ENCODE assay signal across 30 cellular contexts in the genomic region with DNA sequence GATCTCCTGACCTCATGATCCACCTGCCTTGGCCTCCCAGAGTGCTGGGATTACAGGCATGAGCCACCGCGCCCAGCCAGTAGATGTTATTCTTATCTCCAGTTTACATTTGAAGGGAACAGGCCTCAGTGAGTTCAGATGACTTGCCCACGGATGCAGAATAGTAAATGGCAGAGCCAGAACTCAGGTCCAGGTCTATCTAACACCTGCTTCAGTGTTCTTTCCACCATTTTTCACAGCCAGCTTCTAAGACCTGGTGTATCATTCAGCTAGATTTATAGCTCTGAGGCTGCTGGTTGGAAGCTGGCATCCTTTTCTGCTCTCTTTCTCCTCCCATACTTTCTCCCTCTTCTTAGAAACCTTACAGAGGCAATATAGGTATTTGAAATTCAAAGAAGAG. TPM values are rescaled to one million over a fixed set of nuclear protein-coding genes. Genes with fewer than 3 reads are reported as not detected.
"Had no signal": no experiment of that assay in that cellular context is flagged by ENCODE, and none has a peak within 500 bp of the region (broad histone marks: within the 10 kb centered on the region; RNA-seq: fewer than 3 reads in every experiment).

No MANE protein-coding gene starts in this region.

- ATAC-seq: activated T-helper 17 cell treated with anti-CD3 and anti-CD28 coated beads, Interleukin-2, amount 50 U/mL, for 72 hours; effector memory CD8-positive, alpha-beta T cell; foreskin keratinocyte; gastroesophageal sphincter had no signal

- H3K27me3 ChIP-seq: ascending aorta, breast epithelium, esophagus muscularis mucosa, foreskin keratinocyte, gastroesophageal sphincter had no signal

- DNase-seq: activated CD4-positive, alpha-beta memory T cell treated with anti-CD3 and anti-CD28 coated beads, Interleukin-2, amount 10 ng/mL, durations not matched to agents 7 days and 5 days; activated CD4-positive, alpha-beta T cell treated with anti-CD3 and anti-CD28 coated beads for 1 hour; activated CD4-positive, alpha-beta T cell treated with anti-CD3 and anti-CD28 coated beads for 4 hours; activated CD4-positive, alpha-beta T cell treated with anti-CD3 and anti-CD28 coated beads, Interleukin-2, amount 10 ng/mL, durations not matched to agents 7 days and 5 days; activated CD4-positive, alpha-beta T cell treated with anti-CD3 and anti-CD28 coated beads, Interleukin-2, amount 50 U/mL, for 4 hours; activated CD8-positive, alpha-beta memory T cell treated with anti-CD3 and anti-CD28 coated beads, Interleukin-2, amount 50 U/mL, for 48 hours; activated effector memory CD4-positive, alpha-beta T cell treated with Interleukin-2 at 50 U/mL for 16 hours; activated gamma-delta T cell treated with Interleukin-2 at 50 U/mL for 16 hours; activated naive CD4-positive, alpha-beta T cell treated with anti-CD3 and anti-CD28 coated beads, Interleukin-2, amount 50 U/mL, for 16 hours; activated naive CD4-positive, alpha-beta T cell treated with Interleukin-2 at 50 U/mL for 16 hours; activated T-cell treated with anti-CD3 and anti-CD28 coated beads for 4 hours; activated T-cell treated with anti-CD3 and anti-CD28 coated beads, Interleukin-2, amount 50 U/mL, for 24 hours; caudate nucleus; cortex of kidney; dermis blood vessel endothelial cell; effector CD4-positive, alpha-beta T cell; effector memory CD8-positive, alpha-beta T cell; erythroblast; foreskin keratinocyte; T-helper 2 cell had no signal

- H3K27ac Mint-ChIP-seq: activated CD4-positive, alpha-beta memory T cell treated with anti-CD3 and anti-CD28 coated beads, Interleukin-2, amount 10 ng/mL, durations not matched to agents 7 days and 5 days; activated CD4-positive, alpha-beta T cell treated with anti-CD3 and anti-CD28 coated beads, Interleukin-2, amount 10 ng/mL, durations not matched to agents 7 days and 5 days; activated naive CD8-positive, alpha-beta T cell; activated T-cell treated with anti-CD3 and anti-CD28 coated beads, Interleukin-2, amount 50 U/mL, for 24 hours; activated T-helper 17 cell treated with anti-CD3 and anti-CD28 coated beads, Interleukin-2, amount 50 U/mL, for 72 hours; effector memory CD8-positive, alpha-beta T cell had no signal

- FAIRE-seq: colon had no signal

- H3K9me3 Mint-ChIP-seq: activated CD4-positive, alpha-beta memory T cell treated with anti-CD3 and anti-CD28 coated beads, Interleukin-2, amount 10 ng/mL, durations not matched to agents 7 days and 5 days; activated CD4-positive, alpha-beta T cell treated with anti-CD3 and anti-CD28 coated beads, Interleukin-2, amount 10 ng/mL, durations not matched to agents 7 days and 5 days; activated T-cell treated with anti-CD3 and anti-CD28 coated beads, Interleukin-2, amount 50 U/mL, for 24 hours; activated T-helper 17 cell treated with anti-CD3 and anti-CD28 coated beads, Interleukin-2, amount 50 U/mL, for 72 hours; brain; effector memory CD8-positive, alpha-beta T cell had no signal

- H3K36me3 ChIP-seq: breast epithelium had no signal

- H3K4me3 Mint-ChIP-seq: activated CD4-positive, alpha-beta memory T cell treated with anti-CD3 and anti-CD28 coated beads, Interleukin-2, amount 10 ng/mL, durations not matched to agents 7 days and 5 days; activated CD4-positive, alpha-beta T cell treated with anti-CD3 and anti-CD28 coated beads, Interleukin-2, amount 10 ng/mL, durations not matched to agents 7 days and 5 days; activated naive CD8-positive, alpha-beta T cell; activated T-cell treated with anti-CD3 and anti-CD28 coated beads, Interleukin-2, amount 50 U/mL, for 24 hours; activated T-helper 17 cell treated with anti-CD3 and anti-CD28 coated beads, Interleukin-2, amount 50 U/mL, for 72 hours; brain; effector memory CD8-positive, alpha-beta T cell had no signal

- H3K9me3 ChIP-seq: ascending aorta, breast epithelium, esophagus muscularis mucosa, gastroesophageal sphincter had no signal

- H3K27ac ChIP-seq: ascending aorta, breast epithelium, esophagus muscularis mucosa, foreskin keratinocyte, gastroesophageal sphincter had no signal

- H3K4me1 Mint-ChIP-seq: activated CD4-positive, alpha-beta memory T cell treated with anti-CD3 and anti-CD28 coated beads, Interleukin-2, amount 10 ng/mL, durations not matched to agents 7 days and 5 days; activated CD4-positive, alpha-beta T cell treated with anti-CD3 and anti-CD28 coated beads, Interleukin-2, amount 10 ng/mL, durations not matched to agents 7 days and 5 days; activated T-helper 17 cell treated with anti-CD3 and anti-CD28 coated beads, Interleukin-2, amount 50 U/mL, for 72 hours; brain had no signal

- H3K4me3 ChIP-seq: ascending aorta, breast epithelium, esophagus muscularis mucosa, gastroesophageal sphincter had no signal

- H3K4me1 ChIP-seq: ascending aorta, breast epithelium, foreskin keratinocyte had no signal

- H3K27me3 Mint-ChIP-seq: activated CD4-positive, alpha-beta memory T cell treated with anti-CD3 and anti-CD28 coated beads, Interleukin-2, amount 10 ng/mL, durations not matched to agents 7 days and 5 days; activated CD4-positive, alpha-beta T cell treated with anti-CD3 and anti-CD28 coated beads, Interleukin-2, amount 10 ng/mL, durations not matched to agents 7 days and 5 days; activated naive CD8-positive, alpha-beta T cell; activated T-cell treated with anti-CD3 and anti-CD28 coated beads, Interleukin-2, amount 50 U/mL, for 24 hours; activated T-helper 17 cell treated with anti-CD3 and anti-CD28 coated beads, Interleukin-2, amount 50 U/mL, for 72 hours; effector memory CD8-positive, alpha-beta T cell had no signal

RNA-seq across cellular contexts. Expression of a gene that starts 10.8 kb away (rescaled TPM):
- total RNA-seq: activated CD4-positive, alpha-beta memory T cell treated with anti-CD3 and anti-CD28 coated beads, Interleukin-2, amount 10 ng/mL, durations not matched to agents 7 days and 5 days; activated CD4-positive, alpha-beta T cell treated with anti-CD3 and anti-CD28 coated beads, Interleukin-2, amount 10 ng/mL, durations not matched to agents 7 days and 5 days; activated T-helper 17 cell treated with anti-CD3 and anti-CD28 coated beads, Interleukin-2, amount 50 U/mL, for 72 hours; glomerular endothelial cell; T-helper 1 cell treated with Interleukin-12 subunit alpha and Interleukin-12 subunit beta and Interleukin-4 antibody, amounts not matched to agents 30 ng/mL and 1 ng/mL, for 36 hours had no signal
